25 cellular contexts compared by ENCODE assay signal in the genomic region with DNA sequence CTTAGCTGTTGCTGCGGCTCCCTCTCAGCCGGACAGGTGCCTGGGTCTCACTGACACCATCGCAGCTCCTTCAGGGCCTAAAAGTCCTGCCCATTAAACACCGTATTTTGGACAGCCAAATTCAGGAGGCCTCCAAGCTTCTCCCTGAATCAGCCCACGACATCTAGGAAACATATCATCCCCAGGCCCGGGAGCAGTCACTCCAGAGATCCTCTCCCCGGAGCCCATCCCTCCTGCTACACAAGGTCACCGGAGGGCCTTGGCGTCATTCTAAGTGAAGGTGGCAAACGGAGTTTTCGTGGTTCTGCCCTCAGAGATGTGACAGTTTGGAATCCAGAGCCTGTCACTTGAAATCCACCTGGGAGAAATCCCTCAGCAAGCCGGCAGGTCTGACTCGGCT.
"Had no signal": no experiment of that assay in that cellular context is flagged by ENCODE, and none has a peak within 500 bp of the region (broad histone marks: within the 10 kb centered on the region; RNA-seq: fewer than 3 reads in every experiment).

No MANE protein-coding gene starts in this region.

- H3K4me1 Mint-ChIP-seq: endodermal cell had no signal

- H3K27me3 Mint-ChIP-seq: dendritic cell treated with granulocyte-macrophage colony-stimulating factor and Interleukin-4, amounts not matched to agents 40 ng/mL and 50 ng/mL, for 4 days; stimulated activated naive B cell treated with anti-CD40 and anti-IgM and Interleukin-4, amounts not matched to agents 10 μg/mL and 1 μg/mL and 100 μg/mL, for 72 hours; stimulated activated naive CD8-positive, alpha-beta T cell treated with anti-CD3 and anti-CD28 coated beads, Interleukin-15, Interleukin-2, amounts not matched to agents 100 ng/mL and 50 ng/mL, for 24 hours had no signal

- H3K27ac ChIP-seq: colonic mucosa, epithelial cell of prostate, gastrocnemius medialis, lower lobe of right lung, neutrophil, parathyroid adenoma, prostate gland, right atrium auricular region, suprapubic skin, tibial artery had no signal

- H3K9me3 ChIP-seq: colonic mucosa, gastrocnemius medialis, lower lobe of right lung, neutrophil, prostate gland, right atrium auricular region, suprapubic skin, tibial artery, upper lobe of left lung had no signal

- H3K9ac ChIP-seq: parathyroid adenoma had no signal

- H2AFZ ChIP-seq: parathyroid adenoma had no signal

- ATAC-seq: esophagus mucosa; gastrocnemius medialis; left ventricle myocardium superior; lower lobe of right lung; natural killer cell; sciatic nerve; stimulated activated naive B cell treated with anti-CD40 and anti-IgM and Interleukin-4, amounts not matched to agents 10 μg/mL and 1 μg/mL and 100 μg/mL, for 72 hours had no signal

- H3K27me3 ChIP-seq: colonic mucosa, gastrocnemius medialis, neutrophil, right atrium auricular region, suprapubic skin, tibial artery, upper lobe of left lung had no signal

- H3K9me3 Mint-ChIP-seq: dendritic cell treated with granulocyte-macrophage colony-stimulating factor and Interleukin-4, amounts not matched to agents 40 ng/mL and 50 ng/mL, for 4 days; endodermal cell; natural killer cell; neural crest cell; stimulated activated naive B cell treated with anti-CD40 and anti-IgM and Interleukin-4, amounts not matched to agents 10 μg/mL and 1 μg/mL and 100 μg/mL, for 72 hours; stimulated activated naive CD8-positive, alpha-beta T cell treated with anti-CD3 and anti-CD28 coated beads, Interleukin-15, Interleukin-2, amounts not matched to agents 100 ng/mL and 50 ng/mL, for 24 hours had no signal

- H3K79me2 ChIP-seq: parathyroid adenoma had no signal

- DNase-seq: colonic mucosa; effector CD8-positive, alpha-beta T cell; endodermal cell; foreskin fibroblast; gastrocnemius medialis; head of caudate nucleus; left ventricle myocardium superior; lower lobe of right lung; natural killer cell; stimulated activated CD4-positive, alpha-beta T cell treated with anti-CD3 and anti-CD28 coated beads, Interleukin-2, amount 100 ng/mL, for 24 hours; stimulated activated CD4-positive, alpha-beta T cell treated with anti-CD3 and anti-CD28 coated beads, Interleukin-4, amount 100 ng/mL, for 4 hours; stimulated activated naive B cell treated with anti-CD40 and anti-IgM and Interleukin-4, amounts not matched to agents 10 μg/mL and 1 μg/mL and 100 μg/mL, for 72 hours; tibial artery; upper lobe of left lung had no signal

- H3K36me3 ChIP-seq: colonic mucosa, gastrocnemius medialis, prostate gland, right atrium auricular region had no signal

- H3K36me3 Mint-ChIP-seq: natural killer cell had no signal

- H3K4me3 ChIP-seq: colonic mucosa, gastrocnemius medialis, lower lobe of right lung, prostate gland, right atrium auricular region, suprapubic skin, tibial artery, upper lobe of left lung had no signal

- H3K27ac Mint-ChIP-seq: dendritic cell treated with granulocyte-macrophage colony-stimulating factor and Interleukin-4, amounts not matched to agents 40 ng/mL and 50 ng/mL, for 4 days; natural killer cell; stimulated activated naive B cell treated with anti-CD40 and anti-IgM and Interleukin-4, amounts not matched to agents 10 μg/mL and 1 μg/mL and 100 μg/mL, for 72 hours; stimulated activated naive CD8-positive, alpha-beta T cell treated with anti-CD3 and anti-CD28 coated beads, Interleukin-15, Interleukin-2, amounts not matched to agents 100 ng/mL and 50 ng/mL, for 24 hours had no signal

- H3K4me3 Mint-ChIP-seq: dendritic cell treated with granulocyte-macrophage colony-stimulating factor and Interleukin-4, amounts not matched to agents 40 ng/mL and 50 ng/mL, for 4 days; endodermal cell; natural killer cell; neural crest cell; stimulated activated naive B cell treated with anti-CD40 and anti-IgM and Interleukin-4, amounts not matched to agents 10 μg/mL and 1 μg/mL and 100 μg/mL, for 72 hours; stimulated activated naive CD8-positive, alpha-beta T cell treated with anti-CD3 and anti-CD28 coated beads, Interleukin-15, Interleukin-2, amounts not matched to agents 100 ng/mL and 50 ng/mL, for 24 hours had no signal

- H3K4me1 ChIP-seq: colonic mucosa, parathyroid adenoma, prostate gland, right atrium auricular region had no signal
